Comparison of ENCODE assay signal across 29 cellular contexts in the genomic region with DNA sequence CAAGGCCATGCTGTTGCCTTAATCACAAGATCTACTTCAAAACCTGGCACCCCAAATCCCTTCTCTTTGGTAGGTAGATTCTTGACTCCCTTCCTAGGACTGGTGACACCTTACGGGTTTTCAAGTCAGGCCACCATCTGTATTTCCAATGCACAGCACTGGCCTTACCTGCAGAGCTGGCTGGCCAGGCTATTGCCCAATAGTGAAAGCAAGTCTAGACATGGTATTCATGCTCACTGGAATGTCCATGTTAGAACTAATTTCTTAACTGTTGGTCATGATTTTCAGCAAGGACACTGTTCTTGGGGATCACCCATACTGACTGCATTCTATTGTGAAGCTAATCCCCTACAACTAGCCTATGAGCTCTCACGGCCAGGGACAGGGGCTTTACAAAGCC.
"Had no signal": no experiment of that assay in that cellular context is flagged by ENCODE, and none has a peak within 500 bp of the region (broad histone marks: within the 10 kb centered on the region; RNA-seq: fewer than 3 reads in every experiment).

No MANE protein-coding gene starts in this region.

- H3K4me3 Mint-ChIP-seq: activated CD8-positive, alpha-beta T cell treated with anti-CD3 and anti-CD28 coated beads, Interleukin-2, amount 10 ng/mL, durations not matched to agents 7 days and 5 days; activated naive CD8-positive, alpha-beta T cell treated with anti-CD3 and anti-CD28 coated beads, Interleukin-2, amount 50 U/mL, for 24 hours; T-helper 1 cell treated with Interleukin-12 subunit alpha and Interleukin-12 subunit beta and Interleukin-4 antibody, amounts not matched to agents 30 μg/mL and 1 μg/mL, for 36 hours; WTC11 had no signal

- ATAC-seq: activated CD8-positive, alpha-beta T cell treated with anti-CD3 and anti-CD28 coated beads, Interleukin-2, amount 10 ng/mL, durations not matched to agents 7 days and 5 days; activated naive CD4-positive, alpha-beta T cell treated with anti-CD3 and anti-CD28 coated beads, Interleukin-2, amount 50 U/mL, for 72 hours; activated naive CD8-positive, alpha-beta T cell treated with anti-CD3 and anti-CD28 coated beads, Interleukin-2, amount 50 U/mL, for 24 hours; body of pancreas; Panc1; SK-N-SH treated with all-trans-retinoic acid at 6 μM for 48 hours; WTC11 had no signal

- DNase-seq: activated CD4-positive, alpha-beta T cell treated with anti-CD3 and anti-CD28 coated beads for 48 hours; activated CD4-positive, alpha-beta T cell treated with anti-CD3 and anti-CD28 coated beads, Interleukin-2, amount 50 U/mL, for 4 hours; activated CD4-positive, CD25-positive, alpha-beta regulatory T cell treated with anti-CD3 and anti-CD28 coated beads, Interleukin-2, amount 50 U/mL, for 72 hours; activated CD8-positive, alpha-beta memory T cell treated with anti-CD3 and anti-CD28 coated beads, Interleukin-2, amount 50 U/mL, for 48 hours; activated CD8-positive, alpha-beta T cell treated with anti-CD3 and anti-CD28 coated beads, Interleukin-2, amount 10 ng/mL, durations not matched to agents 7 days and 5 days; activated effector memory CD4-positive, alpha-beta T cell treated with anti-CD3 and anti-CD28 coated beads, Interleukin-2, amount 50 U/mL, for 16 hours; activated naive CD4-positive, alpha-beta T cell treated with Interleukin-2 at 50 U/mL for 16 hours; activated naive CD8-positive, alpha-beta T cell treated with anti-CD3 and anti-CD28 coated beads, Interleukin-2, amount 50 U/mL, for 24 hours; activated T-cell treated with anti-CD3 and anti-CD28 coated beads, Interleukin-2, amount 50 U/mL, for 1 hour; amniotic stem cell; body of pancreas; MM.1S; NCI-H1105; NCI-H1436; NCI-H1694 treated with DMSO at 0.1 percent for 48 hours; NCI-H2081; NCI-H510A treated with DMSO at 0.1 percent for 48 hours; NCI-H69; NK-92 treated with Interleukin-12 subunit alpha and Interleukin-12 subunit beta, amount 100 ng/mL, for 24 hours; OCI-M1; RPMI8226; SHP77 had no signal

- H3K36me3 ChIP-seq: ascending aorta, SJSA1 had no signal

- H3K4me1 Mint-ChIP-seq: activated naive CD8-positive, alpha-beta T cell treated with anti-CD3 and anti-CD28 coated beads, Interleukin-2, amount 50 U/mL, for 24 hours; WTC11 had no signal

- H3K36me3 Mint-ChIP-seq: activated naive CD4-positive, alpha-beta T cell treated with anti-CD3 and anti-CD28 coated beads, Interleukin-2, amount 50 U/mL, for 72 hours had no signal

- H3K4me3 ChIP-seq: ascending aorta, body of pancreas, SJSA1 had no signal

- H3K9me3 ChIP-seq: ascending aorta, body of pancreas, SJSA1 had no signal

- H3K27ac Mint-ChIP-seq: activated CD8-positive, alpha-beta T cell treated with anti-CD3 and anti-CD28 coated beads, Interleukin-2, amount 10 ng/mL, durations not matched to agents 7 days and 5 days; activated naive CD4-positive, alpha-beta T cell treated with anti-CD3 and anti-CD28 coated beads, Interleukin-2, amount 50 U/mL, for 72 hours; activated naive CD8-positive, alpha-beta T cell treated with anti-CD3 and anti-CD28 coated beads, Interleukin-2, amount 50 U/mL, for 24 hours; T-helper 1 cell treated with Interleukin-12 subunit alpha and Interleukin-12 subunit beta and Interleukin-4 antibody, amounts not matched to agents 30 μg/mL and 1 μg/mL, for 36 hours; WTC11 had no signal

- H3K27me3 ChIP-seq: ascending aorta, body of pancreas, SJSA1 had no signal

- H3K4me1 ChIP-seq: ascending aorta, body of pancreas, SJSA1 had no signal

- H3K27ac ChIP-seq: ascending aorta, body of pancreas, SJSA1 had no signal
